Comparison of ENCODE assay signal across 12 cellular contexts in genomic region chr1:15322648-15323350, GRCh38.
DNase-seq lines count a peak whose midpoint lies in the region; ATAC-seq and TF ChIP-seq lines count a peak whose summit lies in the region.
"Had no signal": no experiment of that assay in that cellular context is flagged by ENCODE, and none has a peak within 500 bp of the region (broad histone marks: within the 10 kb centered on the region; RNA-seq: fewer than 3 reads in every experiment).

No MANE protein-coding gene starts in this region.

- no peak for TF ChIP-seq POLR2A in heart left ventricle (IDR thresholded peaks at IDR 0.05)

- no peaks in the 10 kb centered on the region for H3K4me1 Mint-ChIP-seq in activated naive CD8-positive, alpha-beta T cell treated with anti-CD3 and anti-CD28 coated beads, Interleukin-2, amount 50 U/mL, for 24 hours

- no peak overlapping the region for H3K27ac Mint-ChIP-seq in activated naive CD8-positive, alpha-beta T cell treated with anti-CD3 and anti-CD28 coated beads, Interleukin-2, amount 50 U/mL, for 24 hours
- H3K27ac Mint-ChIP-seq: activated CD4-positive, alpha-beta T cell treated with anti-CD3 and anti-CD28 coated beads, Interleukin-2, amount 10 ng/mL, durations not matched to agents 24 days and 14 days had no signal

- H3K36me3 Mint-ChIP-seq in activated naive CD8-positive, alpha-beta T cell treated with anti-CD3 and anti-CD28 coated beads, Interleukin-2, amount 50 U/mL, for 24 hours (ENCODE audit: low read depth), result no peaks in the 10 kb centered on the region

- peaks cover 0 to 14% (median 4%) of the 10 kb centered on the region in 12 donors for H3K9me3 ChIP-seq in heart left ventricle
- H3K9me3 ChIP-seq: ovary had no signal

- WGBS in heart left ventricle, 4 donors, result 74 to 82% (median 78%) methylated on average over 14 of the region's 14 CpGs

- peaks cover 0 to 15% (median 2%) of the 10 kb centered on the region in 12 donors for H3K4me1 ChIP-seq in heart left ventricle
- H3K4me1 ChIP-seq: BLaER1 had no signal

- ATAC-seq in heart left ventricle (peak; percentile 77 to 83 (median 80)), HG02938 (IDR thresholded peaks at IDR 0.05; ENCODE audit: unreplicated experiment) (no peak)
- ATAC-seq in activated naive CD8-positive, alpha-beta T cell treated with anti-CD3 and anti-CD28 coated beads, Interleukin-2, amount 50 U/mL, for 24 hours, result no peak

- H3K27me3 Mint-ChIP-seq in activated naive CD8-positive, alpha-beta T cell treated with anti-CD3 and anti-CD28 coated beads, Interleukin-2, amount 50 U/mL, for 24 hours, result peaks cover 12% of the 10 kb centered on the region

- TF ChIP-seq CTCF in heart left ventricle (IDR thresholded peaks at IDR 0.05), result no peak

- H3K27me3 ChIP-seq in heart left ventricle, result no peaks in the 10 kb centered on the region
- H3K27me3 ChIP-seq: BLaER1, dorsolateral prefrontal cortex, ovary had no signal

- H3K4me3 Mint-ChIP-seq in activated naive CD8-positive, alpha-beta T cell treated with anti-CD3 and anti-CD28 coated beads, Interleukin-2, amount 50 U/mL, for 24 hours, result no peak overlapping the region
- H3K4me3 Mint-ChIP-seq: activated CD4-positive, alpha-beta T cell treated with anti-CD3 and anti-CD28 coated beads, Interleukin-2, amount 10 ng/mL, durations not matched to agents 24 days and 14 days had no signal

- intact Hi-C loops in heart left ventricle (cut with DNase I), result loop anchor here in 9 of 10 donors (1.0 to 10.0 kb wide), 5 partner anchors 108 to 202 kb away; partner anchors contain the start of genes CASP9 (in 1 of the 9) and DNAJC16 (in 1 of the 9)

- H3K4me3 ChIP-seq in heart left ventricle, result peak overlapping the region in 1 of 12 donors; percentile 2
- H3K4me3 ChIP-seq: BLaER1, ovary had no signal

- peaks cover 4% of the 10 kb centered on the region for H3K9me3 Mint-ChIP-seq in activated naive CD8-positive, alpha-beta T cell treated with anti-CD3 and anti-CD28 coated beads, Interleukin-2, amount 50 U/mL, for 24 hours

- H3K36me3 ChIP-seq in heart left ventricle, result no peaks in the 10 kb centered on the region
- H3K36me3 ChIP-seq: BLaER1, ovary had no signal

- H3K27ac ChIP-seq in heart left ventricle, result peak overlapping the region in 5 of 12 donors; percentile 13 to 57 (median 37)
- H3K27ac ChIP-seq: BLaER1, dorsolateral prefrontal cortex, ovary had no signal

- peak; percentile 35 for DNase-seq in stimulated activated CD4-positive, alpha-beta T cell treated with anti-CD3 and anti-CD28 coated beads, Interleukin-15, amount 100 ng/mL, for 24 hours
- no peak for DNase-seq in stimulated activated CD4-positive, alpha-beta T cell treated with anti-CD3 and anti-CD28 coated beads, Interleukin-2, amount 100 ng/mL, for 48 hours
- peak; percentile 51 for DNase-seq in SK-N-DZ (ENCODE audit: low spot score)
- DNase-seq in heart left ventricle, result peak in 4 of 5 donors; percentile 45 to 67 (median 60)
- DNase-seq in activated CD8-positive, alpha-beta memory T cell treated with anti-CD3 and anti-CD28 coated beads for 24 hours, result no peak
- DNase-seq in activated naive CD8-positive, alpha-beta T cell treated with anti-CD3 and anti-CD28 coated beads, Interleukin-2, amount 50 U/mL, for 24 hours, result no peak
- DNase-seq in central memory CD4-positive, alpha-beta T cell, result no peak

Comparison
In these comparisons a context has a peak if more than half of its experiments do, and no peak if none do; other contexts are left out.
1. DNase-seq: peak in stimulated activated CD4-positive, alpha-beta T cell treated with anti-CD3 and anti-CD28 coated beads, Interleukin-15, amount 100 ng/mL, for 24 hours (single experiment), SK-N-DZ (single experiment) and heart left ventricle (4 of 5); none in stimulated activated CD4-positive, alpha-beta T cell treated with anti-CD3 and anti-CD28 coated beads, Interleukin-2, amount 100 ng/mL, for 48 hours (0 of 2), activated CD8-positive, alpha-beta memory T cell treated with anti-CD3 and anti-CD28 coated beads for 24 hours (single experiment), activated naive CD8-positive, alpha-beta T cell treated with anti-CD3 and anti-CD28 coated beads, Interleukin-2, amount 50 U/mL, for 24 hours (single experiment) and central memory CD4-positive, alpha-beta T cell (single experiment).
2. ATAC-seq: peak in heart left ventricle (4 of 4); none in HG02938 (single experiment) and activated naive CD8-positive, alpha-beta T cell treated with anti-CD3 and anti-CD28 coated beads, Interleukin-2, amount 50 U/mL, for 24 hours (single experiment).